ENCODE assay signal across 9 cellular contexts in the genomic region with DNA sequence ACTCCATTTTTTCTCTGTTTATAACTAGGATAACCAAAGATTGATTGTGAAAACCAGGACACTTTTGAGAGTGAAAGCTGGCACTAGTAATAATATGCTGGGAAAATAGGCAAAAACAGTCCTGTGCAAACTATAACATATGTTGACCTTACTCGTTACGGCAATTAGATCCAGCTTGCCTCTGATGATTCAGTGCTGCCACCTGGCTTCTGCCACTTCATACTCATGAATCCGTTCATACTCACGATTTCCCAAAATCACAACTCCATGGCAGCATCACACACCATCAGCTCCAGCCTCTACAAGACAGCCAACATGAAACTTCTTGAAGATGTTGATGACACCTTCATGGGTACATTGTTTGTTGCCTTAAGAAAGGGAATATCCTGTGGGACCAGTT. TPM values are rescaled to one million over a fixed set of nuclear protein-coding genes. Genes with fewer than 3 reads are reported as not detected.
DNase-seq lines count a peak whose midpoint lies in the region; ATAC-seq and TF ChIP-seq lines count a peak whose summit lies in the region.
"Had no signal": no experiment of that assay in that cellular context is flagged by ENCODE, and none has a peak within 500 bp of the region (broad histone marks: within the 10 kb centered on the region; RNA-seq: fewer than 3 reads in every experiment).

No MANE protein-coding gene starts in this region.

- 46% methylated on average over 4 of the region's 4 CpGs for whole genome bisulfite sequencing in smooth muscle cell (ENCODE audit: low lambda C conversion rate)
- 57 to 73% (median 67%) methylated on average over 4 of the region's 4 CpGs for WGBS in spleen, 5 donors

- H3K4me2 ChIP-seq in smooth muscle cell: no peak overlapping the region

- H3K27ac ChIP-seq in smooth muscle cell (ENCODE audit: low read depth): no peak overlapping the region
- H3K27ac ChIP-seq in spleen: no peak overlapping the region

- TF ChIP-seq CTCF in chondrocyte (IDR thresholded peaks at IDR 0.05) (peak; percentile 55), smooth muscle cell (IDR thresholded peaks at IDR 0.05; ENCODE audit: borderline replicate concordance, insufficient read depth, poor library complexity, severe bottlenecking) (peak; percentile 31), spleen (IDR thresholded peaks at IDR 0.05 in 8 of 11, conservative IDR thresholded peaks at IDR 0.05 in 3 of 11) (peak in 3 of 11 experiments; percentile 14 to 31 (median 21)), HFFc6 (IDR thresholded peaks at IDR 0.05) (no peak; the same call in 1 of the 2 replicates)

- intact Hi-C loops in spleen (cut with DNase I; ENCODE audit: low total_unique reads): no loop called here

- H2AFZ ChIP-seq in smooth muscle cell (ENCODE audit: low read depth): no peak overlapping the region

- H3K4me1 Mint-ChIP-seq in chondrocyte (ENCODE audit: low read depth): peaks cover 3% of the 10 kb centered on the region
- peaks cover 0 to 3% (median 0%) of the 10 kb centered on the region in 3 donors for H3K4me1 Mint-ChIP-seq in T-cell
- H3K4me1 Mint-ChIP-seq in HFFc6 (ENCODE audit: low read depth): no peaks in the 10 kb centered on the region
- H3K4me1 Mint-ChIP-seq: stimulated activated effector memory CD8-positive, alpha-beta T cell treated with anti-CD3 and anti-CD28 coated beads, Interleukin-12 subunit alpha, Interleukin-12 subunit beta, amount 100 ng/mL, for 72 hours had no signal

- H3K36me3 Mint-ChIP-seq in chondrocyte (ENCODE audit: low read depth): no peaks in the 10 kb centered on the region
- no peaks in the 10 kb centered on the region for H3K36me3 Mint-ChIP-seq in T-cell
- H3K36me3 Mint-ChIP-seq in HFFc6 (ENCODE audit: low read depth): no peaks in the 10 kb centered on the region
- H3K36me3 Mint-ChIP-seq: stimulated activated effector memory CD8-positive, alpha-beta T cell treated with anti-CD3 and anti-CD28 coated beads, Interleukin-12 subunit alpha, Interleukin-12 subunit beta, amount 100 ng/mL, for 72 hours had no signal

- H3K27me3 ChIP-seq in smooth muscle cell (ENCODE audit: low read depth) (peaks cover 19% of the 10 kb centered on the region), spleen (replicated peaks in 1 of 7) (no peaks in the 10 kb centered on the region)

- no peaks in the 10 kb centered on the region for H3F3A ChIP-seq in smooth muscle cell (ENCODE audit: low read depth)

- H3K27me3 Mint-ChIP-seq in chondrocyte (ENCODE audit: low read depth) (peaks cover 17% of the 10 kb centered on the region), T-cell (peaks cover 0 to 2% of the 10 kb centered on the region in 2 donors), HFFc6 (ENCODE audit: insufficient read depth) (no peaks in the 10 kb centered on the region)

- H3K4me3 ChIP-seq in smooth muscle cell (no peak overlapping the region), spleen (no peak overlapping the region)

- no peak overlapping the region for H3K9ac ChIP-seq in smooth muscle cell (ENCODE audit: low read depth)

- H3K36me3 ChIP-seq in smooth muscle cell (ENCODE audit: low read depth) (no peaks in the 10 kb centered on the region), spleen (no peaks in the 10 kb centered on the region)

- H3K4me1 ChIP-seq in smooth muscle cell (ENCODE audit: low read depth): no peaks in the 10 kb centered on the region
- no peaks in the 10 kb centered on the region for H3K4me1 ChIP-seq in spleen

- H3K9me3 ChIP-seq in smooth muscle cell (replicated peaks; ENCODE audit: low read depth) (no peaks in the 10 kb centered on the region), spleen (no peaks in the 10 kb centered on the region)

- no peaks in the 10 kb centered on the region for H3K79me2 ChIP-seq in smooth muscle cell (ENCODE audit: low read depth)

- TF ChIP-seq POLR2A in spleen (IDR thresholded peaks at IDR 0.05): no peak

- no peaks in the 10 kb centered on the region for H4K20me1 ChIP-seq in smooth muscle cell (ENCODE audit: low read depth)

- H3K4me3 Mint-ChIP-seq in chondrocyte (ENCODE audit: unreplicated experiment) (no peak overlapping the region), T-cell (no peak overlapping the region), HFFc6 (no peak overlapping the region)
- H3K4me3 Mint-ChIP-seq: stimulated activated effector memory CD8-positive, alpha-beta T cell treated with anti-CD3 and anti-CD28 coated beads, Interleukin-12 subunit alpha, Interleukin-12 subunit beta, amount 100 ng/mL, for 72 hours had no signal

- DNase-seq in NOMO-1 treated with DMSO at 0.1 percent for 48 hours (lab: John Stamatoyannopoulos, UW; ENCODE audit: unreplicated experiment) (peak; percentile 2), NOMO-1 treated with dmso at 0.1 percent for 144 hours (lab: John Stamatoyannopoulos, UW; ENCODE audit: unreplicated experiment) (no peak), NCI-H460 (ENCODE audit: extremely low read depth, low read depth) (peak; percentile 12), chondrocyte (ENCODE audit: low spot score) (no peak), smooth muscle cell (lab: John Stamatoyannopoulos, UW; ENCODE audit: unreplicated experiment) (no peak), spleen (no peak), T-cell (no peak), HFFc6 (no peak)

- CTCF ChIA-PET in T-cell (lab: Charles Lee): interaction anchor here in 1 of 2 donors (0.6 kb wide), 1 partner anchor 51 kb away, joined by 4 read pairs; no protein-coding TSS in a partner anchor

- POLR2A ChIA-PET in T-cell (lab: Charles Lee): no interaction called here

- no peak for ATAC-seq in T-cell (replicated peaks in 1 of 4)
- ATAC-seq: stimulated activated effector memory CD8-positive, alpha-beta T cell treated with anti-CD3 and anti-CD28 coated beads, Interleukin-12 subunit alpha, Interleukin-12 subunit beta, amount 100 ng/mL, for 72 hours had no signal

- H3K27ac Mint-ChIP-seq in chondrocyte (ENCODE audit: unreplicated experiment) (no peak overlapping the region), T-cell (no peak overlapping the region), HFFc6 (no peak overlapping the region)
- H3K27ac Mint-ChIP-seq: stimulated activated effector memory CD8-positive, alpha-beta T cell treated with anti-CD3 and anti-CD28 coated beads, Interleukin-12 subunit alpha, Interleukin-12 subunit beta, amount 100 ng/mL, for 72 hours had no signal

- H3K9me3 Mint-ChIP-seq in chondrocyte (ENCODE audit: low read depth): no peaks in the 10 kb centered on the region
- H3K9me3 Mint-ChIP-seq in T-cell: no peaks in the 10 kb centered on the region
- H3K9me3 Mint-ChIP-seq in HFFc6: no peaks in the 10 kb centered on the region
- H3K9me3 Mint-ChIP-seq: stimulated activated effector memory CD8-positive, alpha-beta T cell treated with anti-CD3 and anti-CD28 coated beads, Interleukin-12 subunit alpha, Interleukin-12 subunit beta, amount 100 ng/mL, for 72 hours had no signal

RNA-seq across cellular contexts. Expression of gene CAND1, which starts 49.1 kb away (rescaled TPM):
- total RNA-seq in NCI-H460 (2014; rRNA removed; shearing (Covaris generic)): 79.1 and 82.8 TPM in 2 replicates
- 88.4 and 111 TPM in 2 replicates for polyA plus RNA-seq in NCI-H460 (2014; cell fraction: nucleus; rRNA removed)
- 164 to 189 TPM (median 166 TPM) in 3 replicates for total RNA-seq in chondrocyte
- 123 and 158 TPM in 2 replicates for total RNA-seq in smooth muscle cell
- 122 TPM in 2 replicates for polyA plus RNA-seq in smooth muscle cell
- 100 to 1,000 TPM in 3 of 7 donors, 10 to 100 TPM in 4; 72.9 to 111 (median 91.6) TPM for total RNA-seq in spleen
- 10 to 100 TPM; 14.1 to 20.8 (median 17.7) TPM for polyA plus RNA-seq in spleen
- 100 to 1,000 TPM in 4 of 5 donors, 10 to 100 TPM in 1; 91.4 to 113 (median 107) TPM for total RNA-seq in T-cell
- 100 to 1,000 TPM; 151 to 181 (median 165) TPM for total RNA-seq in HFFc6 (2021; fragmentation: NEBNext Ultra II Directional; extraction: Animal tissue kit (Norgen Biotek cat#: 25700))

Comparison
In these comparisons a context has a peak if more than half of its experiments do, and no peak if none do; other contexts are left out.
1. DNase-seq: peak in NOMO-1 treated with DMSO at 0.1 percent for 48 hours (single experiment) and NCI-H460 (single experiment); none in NOMO-1 treated with dmso at 0.1 percent for 144 hours (single experiment), chondrocyte (single experiment), smooth muscle cell (single experiment), spleen (single experiment), T-cell (0 of 34) and HFFc6 (single experiment).